In the genomic region with DNA sequence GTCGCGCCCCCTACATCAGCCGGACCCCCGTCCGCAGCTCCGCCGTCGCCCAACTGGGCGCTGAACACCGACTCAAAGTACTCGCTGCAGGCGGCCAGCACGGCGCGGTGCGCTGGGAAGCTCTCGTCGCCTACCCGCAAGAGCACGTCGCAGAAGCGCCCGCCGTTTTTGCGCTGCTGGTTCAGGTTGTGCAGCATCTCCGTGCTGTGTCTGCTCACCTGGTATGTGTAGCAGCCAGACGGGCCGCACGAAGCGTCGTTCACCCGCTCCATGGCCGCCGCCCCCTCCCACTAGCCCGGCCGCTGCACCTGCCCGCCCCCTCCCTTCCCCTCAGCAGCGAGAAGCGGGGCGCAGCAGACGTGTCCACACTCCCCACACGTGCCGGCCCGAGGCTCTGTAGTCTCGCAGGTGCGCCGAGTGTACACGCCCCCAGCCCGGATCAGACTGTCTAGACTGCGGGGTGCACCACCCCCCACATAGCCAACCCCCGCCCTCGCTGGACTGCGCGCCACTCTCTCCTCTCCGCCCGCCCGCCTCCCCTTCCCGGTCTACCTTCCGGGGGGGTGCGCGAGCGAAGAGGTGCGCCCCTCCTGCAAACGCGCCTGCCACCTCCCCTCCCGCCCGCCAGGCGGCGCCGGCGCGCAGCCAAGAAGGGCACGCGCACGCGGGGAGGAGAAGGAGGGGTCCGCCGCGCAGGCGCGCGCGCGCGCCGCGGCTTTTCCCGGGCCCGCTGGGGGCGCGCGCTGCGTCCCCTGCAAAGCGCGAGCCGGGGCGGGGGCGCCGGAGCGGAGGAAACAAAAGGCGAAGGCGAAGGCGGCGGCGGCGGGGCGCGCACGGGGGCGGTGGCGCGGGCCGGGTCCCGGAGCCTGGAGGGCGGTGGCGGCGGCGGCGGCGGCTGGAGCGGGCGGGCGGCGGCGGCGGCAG, we compare ENCODE assay signal across 1 cellular context.
TF ChIP-seq lines count a peak whose summit lies in the region.

No MANE protein-coding gene starts in this region.

TF ChIP-seq in H1, 55 proteins besides CTCF, POLR2A, EP300 and RAD21:
- TF ChIP-seq CHD2 (IDR thresholded peaks at IDR 0.05; ENCODE audit: low read length) (0 out of 2 replicates have a peak, but pooled peaks have one; percentile 32), TAF7 (optimal IDR thresholded peaks at IDR 0.05; ENCODE audit: borderline replicate concordance, low read depth, low read length) (peak; percentile 77), RXRA (IDR thresholded peaks at IDR 0.05; ENCODE audit: insufficient read depth, low read depth, low read length) (no peak), SRF (IDR thresholded peaks at IDR 0.05; ENCODE audit: low read depth, low read length) (0 out of 2 replicates have a peak, but pooled peaks have one; percentile 8), KDM1A (IDR thresholded peaks at IDR 0.05; ENCODE audit: borderline replicate concordance, low read length) (no peak), PHF8 (conservative IDR thresholded peaks at IDR 0.05; ENCODE audit: low read depth, low read length) (no peak; the same call in 1 of the 2 replicates), RBBP5 (IDR thresholded peaks at IDR 0.05; ENCODE audit: borderline replicate concordance, low read depth, low read length) (peak; percentile 40; the same call in 1 of the 2 replicates), CHD1 (IDR thresholded peaks at IDR 0.05; ENCODE audit: low read depth, low read length) (no peak), EGR1 (IDR thresholded peaks at IDR 0.05; ENCODE audit: borderline replicate concordance, low read depth, low read length) (no peak), SIRT6 (IDR thresholded peaks at IDR 0.05; ENCODE audit: low read length) (no peak), CTBP2 (IDR thresholded peaks at IDR 0.05; ENCODE audit: borderline replicate concordance, insufficient read depth, insufficient read length, low read length) (no peak), ASH2L (IDR thresholded peaks at IDR 0.05; ENCODE audit: low read length) (peak; percentile 27), SUZ12 (IDR thresholded peaks at IDR 0.05; ENCODE audit: low read length) (no peak), HDAC6 (IDR thresholded peaks at IDR 0.05; ENCODE audit: low read depth, low read length) (no peak), POLR2AphosphoS5 (IDR thresholded peaks at IDR 0.05; ENCODE audit: low read depth, low read length) (peak; percentile 34), HDAC2 (IDR thresholded peaks at IDR 0.05; ENCODE audit: borderline replicate concordance in 1 of 2, low read depth in 2 of 2, low read length in 2 of 2) (0 out of 4 replicates have a peak, but pooled peaks of 1 of the 2 experiments have one; percentile 53), GTF2F1 (IDR thresholded peaks at IDR 0.05; ENCODE audit: borderline replicate concordance, low read depth, low read length) (peak; percentile 21; the same call in 1 of the 2 replicates), SP2 (IDR thresholded peaks at IDR 0.05; ENCODE audit: low read length) (no peak), RNF2 (IDR thresholded peaks at IDR 0.05; ENCODE audit: borderline replicate concordance, low read depth, low read length, missing control alignments, poor library complexity, severe bottlenecking) (no peak), TBP (IDR thresholded peaks at IDR 0.05; ENCODE audit: low read depth, low read length) (peak; percentile 68; the same call in 1 of the 2 replicates), JUND (IDR thresholded peaks at IDR 0.05; ENCODE audit: low read length) (0 out of 2 replicates have a peak, but pooled peaks have one; percentile 17), TCF12 (IDR thresholded peaks at IDR 0.05; ENCODE audit: low read depth, low read length) (no peak), JUN (IDR thresholded peaks at IDR 0.05; ENCODE audit: low read depth, low read length) (no peak), SP4 (IDR thresholded peaks at IDR 0.05; ENCODE audit: low read length) (no peak), NRF1 (IDR thresholded peaks at IDR 0.05; ENCODE audit: low read depth, low read length) (peak; percentile 61), SAP30 (IDR thresholded peaks at IDR 0.05; ENCODE audit: insufficient read depth, insufficient replicate concordance, low read length) (no peak), BCL11A (IDR thresholded peaks at IDR 0.05; ENCODE audit: low read depth in 2 of 2, low read length in 2 of 2) (no peak), MAFK (IDR thresholded peaks at IDR 0.05; ENCODE audit: low read depth, low read length) (no peak), CEBPB (IDR thresholded peaks at IDR 0.05; ENCODE audit: low read depth, low read length) (no peak), TEAD4 (IDR thresholded peaks at IDR 0.05; ENCODE audit: low read depth, low read length) (peak; percentile 4; the same call in 1 of the 2 replicates), POU5F1 (IDR thresholded peaks at IDR 0.05; ENCODE audit: low read depth, low read length) (no peak), TAF1 (IDR thresholded peaks at IDR 0.05; ENCODE audit: low read depth, low read length) (peak; percentile 91), FOSL1 (IDR thresholded peaks at IDR 0.05; ENCODE audit: insufficient read depth, low read depth, low read length) (no peak), BRCA1 (IDR thresholded peaks at IDR 0.05; ENCODE audit: low read depth, low read length) (no peak), BACH1 (IDR thresholded peaks at IDR 0.05; ENCODE audit: low read length) (0 out of 2 replicates have a peak, but pooled peaks have one; percentile 37), SIN3A (conservative IDR thresholded peaks at IDR 0.05 in 1 of 2, IDR thresholded peaks at IDR 0.05 in 1 of 2; ENCODE audit: low read depth in 1 of 2, low read length in 2 of 2) (0 out of 4 replicates have a peak, but pooled peaks have one; percentile 37 to 45), YY1 (IDR thresholded peaks at IDR 0.05; ENCODE audit: low read depth, low read length) (no peak), CREB1 (IDR thresholded peaks at IDR 0.05) (peak; percentile 48; the same call in 1 of the 2 replicates), KDM4A (IDR thresholded peaks at IDR 0.05; ENCODE audit: low read depth, low read length, severe bottlenecking) (peak; percentile 11), KDM5A (IDR thresholded peaks at IDR 0.05; ENCODE audit: low read length) (no peak)
- TF ChIP-seq, protein P1, sequence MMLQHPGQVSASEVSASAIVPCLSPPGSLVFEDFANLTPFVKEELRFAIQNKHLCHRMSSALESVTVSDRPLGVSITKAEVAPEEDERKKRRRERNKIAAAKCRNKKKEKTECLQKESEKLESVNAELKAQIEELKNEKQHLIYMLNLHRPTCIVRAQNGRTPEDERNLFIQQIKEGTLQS (IDR thresholded peaks at IDR 0.05; ENCODE audit: insufficient read depth, low read depth, low read length), result no peak
- TF ChIP-seq, protein P2, sequence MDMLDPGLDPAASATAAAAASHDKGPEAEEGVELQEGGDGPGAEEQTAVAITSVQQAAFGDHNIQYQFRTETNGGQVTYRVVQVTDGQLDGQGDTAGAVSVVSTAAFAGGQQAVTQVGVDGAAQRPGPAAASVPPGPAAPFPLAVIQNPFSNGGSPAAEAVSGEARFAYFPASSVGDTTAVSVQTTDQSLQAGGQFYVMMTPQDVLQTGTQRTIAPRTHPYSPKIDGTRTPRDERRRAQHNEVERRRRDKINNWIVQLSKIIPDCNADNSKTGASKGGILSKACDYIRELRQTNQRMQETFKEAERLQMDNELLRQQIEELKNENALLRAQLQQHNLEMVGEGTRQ (IDR thresholded peaks at IDR 0.05; ENCODE audit: low read length), result no peak
- TF ChIP-seq, protein P3, sequence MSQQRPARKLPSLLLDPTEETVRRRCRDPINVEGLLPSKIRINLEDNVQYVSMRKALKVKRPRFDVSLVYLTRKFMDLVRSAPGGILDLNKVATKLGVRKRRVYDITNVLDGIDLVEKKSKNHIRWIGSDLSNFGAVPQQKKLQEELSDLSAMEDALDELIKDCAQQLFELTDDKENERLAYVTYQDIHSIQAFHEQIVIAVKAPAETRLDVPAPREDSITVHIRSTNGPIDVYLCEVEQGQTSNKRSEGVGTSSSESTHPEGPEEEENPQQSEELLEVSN (IDR thresholded peaks at IDR 0.05), result peak; percentile 56
- TF ChIP-seq, protein P4, sequence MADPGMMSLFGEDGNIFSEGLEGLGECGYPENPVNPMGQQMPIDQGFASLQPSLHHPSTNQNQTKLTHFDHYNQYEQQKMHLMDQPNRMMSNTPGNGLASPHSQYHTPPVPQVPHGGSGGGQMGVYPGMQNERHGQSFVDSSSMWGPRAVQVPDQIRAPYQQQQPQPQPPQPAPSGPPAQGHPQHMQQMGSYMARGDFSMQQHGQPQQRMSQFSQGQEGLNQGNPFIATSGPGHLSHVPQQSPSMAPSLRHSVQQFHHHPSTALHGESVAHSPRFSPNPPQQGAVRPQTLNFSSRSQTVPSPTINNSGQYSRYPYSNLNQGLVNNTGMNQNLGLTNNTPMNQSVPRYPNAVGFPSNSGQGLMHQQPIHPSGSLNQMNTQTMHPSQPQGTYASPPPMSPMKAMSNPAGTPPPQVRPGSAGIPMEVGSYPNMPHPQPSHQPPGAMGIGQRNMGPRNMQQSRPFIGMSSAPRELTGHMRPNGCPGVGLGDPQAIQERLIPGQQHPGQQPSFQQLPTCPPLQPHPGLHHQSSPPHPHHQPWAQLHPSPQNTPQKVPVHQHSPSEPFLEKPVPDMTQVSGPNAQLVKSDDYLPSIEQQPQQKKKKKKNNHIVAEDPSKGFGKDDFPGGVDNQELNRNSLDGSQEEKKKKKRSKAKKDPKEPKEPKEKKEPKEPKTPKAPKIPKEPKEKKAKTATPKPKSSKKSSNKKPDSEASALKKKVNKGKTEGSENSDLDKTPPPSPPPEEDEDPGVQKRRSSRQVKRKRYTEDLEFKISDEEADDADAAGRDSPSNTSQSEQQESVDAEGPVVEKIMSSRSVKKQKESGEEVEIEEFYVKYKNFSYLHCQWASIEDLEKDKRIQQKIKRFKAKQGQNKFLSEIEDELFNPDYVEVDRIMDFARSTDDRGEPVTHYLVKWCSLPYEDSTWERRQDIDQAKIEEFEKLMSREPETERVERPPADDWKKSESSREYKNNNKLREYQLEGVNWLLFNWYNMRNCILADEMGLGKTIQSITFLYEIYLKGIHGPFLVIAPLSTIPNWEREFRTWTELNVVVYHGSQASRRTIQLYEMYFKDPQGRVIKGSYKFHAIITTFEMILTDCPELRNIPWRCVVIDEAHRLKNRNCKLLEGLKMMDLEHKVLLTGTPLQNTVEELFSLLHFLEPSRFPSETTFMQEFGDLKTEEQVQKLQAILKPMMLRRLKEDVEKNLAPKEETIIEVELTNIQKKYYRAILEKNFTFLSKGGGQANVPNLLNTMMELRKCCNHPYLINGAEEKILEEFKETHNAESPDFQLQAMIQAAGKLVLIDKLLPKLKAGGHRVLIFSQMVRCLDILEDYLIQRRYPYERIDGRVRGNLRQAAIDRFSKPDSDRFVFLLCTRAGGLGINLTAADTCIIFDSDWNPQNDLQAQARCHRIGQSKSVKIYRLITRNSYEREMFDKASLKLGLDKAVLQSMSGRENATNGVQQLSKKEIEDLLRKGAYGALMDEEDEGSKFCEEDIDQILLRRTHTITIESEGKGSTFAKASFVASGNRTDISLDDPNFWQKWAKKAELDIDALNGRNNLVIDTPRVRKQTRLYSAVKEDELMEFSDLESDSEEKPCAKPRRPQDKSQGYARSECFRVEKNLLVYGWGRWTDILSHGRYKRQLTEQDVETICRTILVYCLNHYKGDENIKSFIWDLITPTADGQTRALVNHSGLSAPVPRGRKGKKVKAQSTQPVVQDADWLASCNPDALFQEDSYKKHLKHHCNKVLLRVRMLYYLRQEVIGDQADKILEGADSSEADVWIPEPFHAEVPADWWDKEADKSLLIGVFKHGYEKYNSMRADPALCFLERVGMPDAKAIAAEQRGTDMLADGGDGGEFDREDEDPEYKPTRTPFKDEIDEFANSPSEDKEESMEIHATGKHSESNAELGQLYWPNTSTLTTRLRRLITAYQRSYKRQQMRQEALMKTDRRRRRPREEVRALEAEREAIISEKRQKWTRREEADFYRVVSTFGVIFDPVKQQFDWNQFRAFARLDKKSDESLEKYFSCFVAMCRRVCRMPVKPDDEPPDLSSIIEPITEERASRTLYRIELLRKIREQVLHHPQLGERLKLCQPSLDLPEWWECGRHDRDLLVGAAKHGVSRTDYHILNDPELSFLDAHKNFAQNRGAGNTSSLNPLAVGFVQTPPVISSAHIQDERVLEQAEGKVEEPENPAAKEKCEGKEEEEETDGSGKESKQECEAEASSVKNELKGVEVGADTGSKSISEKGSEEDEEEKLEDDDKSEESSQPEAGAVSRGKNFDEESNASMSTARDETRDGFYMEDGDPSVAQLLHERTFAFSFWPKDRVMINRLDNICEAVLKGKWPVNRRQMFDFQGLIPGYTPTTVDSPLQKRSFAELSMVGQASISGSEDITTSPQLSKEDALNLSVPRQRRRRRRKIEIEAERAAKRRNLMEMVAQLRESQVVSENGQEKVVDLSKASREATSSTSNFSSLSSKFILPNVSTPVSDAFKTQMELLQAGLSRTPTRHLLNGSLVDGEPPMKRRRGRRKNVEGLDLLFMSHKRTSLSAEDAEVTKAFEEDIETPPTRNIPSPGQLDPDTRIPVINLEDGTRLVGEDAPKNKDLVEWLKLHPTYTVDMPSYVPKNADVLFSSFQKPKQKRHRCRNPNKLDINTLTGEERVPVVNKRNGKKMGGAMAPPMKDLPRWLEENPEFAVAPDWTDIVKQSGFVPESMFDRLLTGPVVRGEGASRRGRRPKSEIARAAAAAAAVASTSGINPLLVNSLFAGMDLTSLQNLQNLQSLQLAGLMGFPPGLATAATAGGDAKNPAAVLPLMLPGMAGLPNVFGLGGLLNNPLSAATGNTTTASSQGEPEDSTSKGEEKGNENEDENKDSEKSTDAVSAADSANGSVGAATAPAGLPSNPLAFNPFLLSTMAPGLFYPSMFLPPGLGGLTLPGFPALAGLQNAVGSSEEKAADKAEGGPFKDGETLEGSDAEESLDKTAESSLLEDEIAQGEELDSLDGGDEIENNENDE (IDR thresholded peaks at IDR 0.05; ENCODE audit: insufficient replicate concordance, low read length), result no peak
- TF ChIP-seq, protein P5, sequence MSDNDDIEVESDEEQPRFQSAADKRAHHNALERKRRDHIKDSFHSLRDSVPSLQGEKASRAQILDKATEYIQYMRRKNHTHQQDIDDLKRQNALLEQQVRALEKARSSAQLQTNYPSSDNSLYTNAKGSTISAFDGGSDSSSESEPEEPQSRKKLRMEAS (IDR thresholded peaks at IDR 0.05), result peak; percentile 60
